ENCODE assay signal across 12 cellular contexts in genomic region chr2:104658840-104659591, GRCh38.
A peak's percentile ranks its signal among the peaks of the same experiment; 100 is the strongest.
DNase-seq lines count a peak whose midpoint lies in the region; ATAC-seq, FAIRE-seq and TF ChIP-seq lines count a peak whose summit lies in the region.
"Had no signal": no experiment of that assay in that cellular context is flagged by ENCODE, and none has a peak within 500 bp of the region (broad histone marks: within the 10 kb centered on the region; RNA-seq: fewer than 3 reads in every experiment).

No MANE protein-coding gene starts in this region.

- TF ChIP-seq EP300 in HepG2 (IDR thresholded peaks at IDR 0.05; ENCODE audit: low read depth in 2 of 2, low read length in 2 of 2) (no peak), HepG2 (CRISPR knock-in tag; IDR thresholded peaks at IDR 0.05; ENCODE audit: borderline replicate concordance) (no peak)

- H3K27me3 ChIP-seq in HepG2 (ENCODE audit: control insufficient read depth in 1 of 2, insufficient read depth in 2 of 2, low read length in 2 of 2) (peaks cover 0 to 28% of the 10 kb centered on the region in 2 experiments; a peak in 4 of 5 replicates), smooth muscle cell (ENCODE audit: low read depth) (peaks cover 48% of the 10 kb centered on the region)

- CTCF ChIA-PET in HepG2 (lab: Yijun Ruan, JAX; ENCODE audit: low intra/inter-chr PET ratio, low total read pairs), result no interaction called here
- CTCF ChIA-PET in activated naive CD4-positive, alpha-beta T cell treated with anti-CD3 and anti-CD28 coated beads, Interleukin-2, amount 10 ng/mL, durations not matched to agents 7 days and 5 days (lab: Charles Lee), result no interaction called here

- H2AFZ ChIP-seq in HepG2 (ENCODE audit: low read length) (no peak overlapping the region), smooth muscle cell (ENCODE audit: low read depth) (peak overlapping the region; percentile 85)

- FAIRE-seq in HepG2 (lab: Jason Lieb, UNC), result no peak
- FAIRE-seq: endothelial cell of umbilical vein had no signal

- H3K4me1 ChIP-seq in HepG2 (ENCODE audit: insufficient read depth, low read length), result no peaks in the 10 kb centered on the region
- H3K4me1 ChIP-seq in smooth muscle cell (ENCODE audit: low read depth), result peaks cover 17% of the 10 kb centered on the region

- H3K79me2 ChIP-seq in HepG2 (ENCODE audit: insufficient read depth, low read length), result no peaks in the 10 kb centered on the region
- no peaks in the 10 kb centered on the region for H3K79me2 ChIP-seq in smooth muscle cell (ENCODE audit: low read depth)

- H3K27ac ChIP-seq in HepG2 (ENCODE audit: extremely low read length, insufficient read depth, low read length) (no peak overlapping the region), smooth muscle cell (ENCODE audit: low read depth) (no peak overlapping the region)

- BruUV-seq in HepG2 (replicated peaks; lab: Mats Ljungman, UMichigan), result no TSS peak

- H3K4me3 ChIP-seq in epithelial cell of proximal tubule (ENCODE audit: low read depth, low read length) (peak overlapping the region; percentile 35), HepG2 (replicated peaks in 1 of 3; ENCODE audit: insufficient read depth in 1 of 3, low read depth in 2 of 3, low read length in 3 of 3) (no peak overlapping the region), smooth muscle cell (peak overlapping the region; percentile 57)

- WGBS in HepG2 (ENCODE audit: low lambda C conversion rate), result 36% methylated on average over 53 of the region's 53 CpGs
- 9% methylated on average over 48 of the region's 53 CpGs for WGBS in smooth muscle cell (ENCODE audit: low lambda C conversion rate)

- no peak overlapping the region for H3K27ac Mint-ChIP-seq in activated T-helper 1 cell treated with anti-CD3 and anti-CD28 coated beads, Interleukin-12 subunit alpha, Interleukin-12 subunit beta, Interleukin-2, Interleukin-4 antibody, amounts not matched to agents 30 ng/mL and 10 ng/mL and 1 ng/mL, durations not matched to agents 14 hours and 24 hours and 36 hours
- no peak overlapping the region for H3K27ac Mint-ChIP-seq in activated naive CD4-positive, alpha-beta T cell treated with anti-CD3 and anti-CD28 coated beads, Interleukin-2, amount 10 ng/mL, durations not matched to agents 7 days and 5 days

- in situ Hi-C loops in HepG2 (cut with HindIII; ENCODE audit: extremely low pct_ligation_motif_present, low pct_unique_long_range_greater_than_20kb), result no loop called here

- POLR2A ChIA-PET in HepG2 (lab: Yijun Ruan, JAX), result no interaction called here

- TF ChIP-seq CTCF in epithelial cell of proximal tubule (conservative IDR thresholded peaks at IDR 0.05; ENCODE audit: low read depth, low read length) (no peak), HepG2 (CRISPR knock-in tag; IDR thresholded peaks at IDR 0.05) (no peak), smooth muscle cell (IDR thresholded peaks at IDR 0.05; ENCODE audit: borderline replicate concordance, insufficient read depth, poor library complexity, severe bottlenecking) (no peak)

- no peak overlapping the region for H3K9ac ChIP-seq in HepG2 (ENCODE audit: insufficient read depth, low read depth, low read length)
- peak overlapping the region; percentile 26 for H3K9ac ChIP-seq in smooth muscle cell (ENCODE audit: low read depth)

- H3K27me3 Mint-ChIP-seq in activated T-helper 1 cell treated with anti-CD3 and anti-CD28 coated beads, Interleukin-12 subunit alpha, Interleukin-12 subunit beta, Interleukin-2, Interleukin-4 antibody, amounts not matched to agents 30 ng/mL and 10 ng/mL and 1 ng/mL, durations not matched to agents 14 hours and 24 hours and 36 hours (ENCODE audit: insufficient read depth), result peaks cover 20% of the 10 kb centered on the region
- peaks cover 47% of the 10 kb centered on the region for H3K27me3 Mint-ChIP-seq in activated naive CD4-positive, alpha-beta T cell treated with anti-CD3 and anti-CD28 coated beads, Interleukin-2, amount 10 ng/mL, durations not matched to agents 7 days and 5 days

- no peaks in the 10 kb centered on the region for H3F3A ChIP-seq in smooth muscle cell (ENCODE audit: low read depth)

- H3K9me3 Mint-ChIP-seq in activated T-helper 1 cell treated with anti-CD3 and anti-CD28 coated beads, Interleukin-12 subunit alpha, Interleukin-12 subunit beta, Interleukin-2, Interleukin-4 antibody, amounts not matched to agents 30 ng/mL and 10 ng/mL and 1 ng/mL, durations not matched to agents 14 hours and 24 hours and 36 hours, result no peaks in the 10 kb centered on the region
- H3K9me3 Mint-ChIP-seq in activated naive CD4-positive, alpha-beta T cell treated with anti-CD3 and anti-CD28 coated beads, Interleukin-2, amount 10 ng/mL, durations not matched to agents 7 days and 5 days, result no peaks in the 10 kb centered on the region

- TF ChIP-seq POLR2A in HepG2 (IDR thresholded peaks at IDR 0.05; ENCODE audit: insufficient read depth in 1 of 2, low read depth in 2 of 2, low read length in 2 of 2), result no peak

- ATAC-seq in HepG2, result peak; percentile 58
- ATAC-seq: left colon had no signal

- intact Hi-C loops in HepG2 (cut with micrococcal nuclease; ENCODE audit: unreplicated experiment), result no loop called here
- intact Hi-C loops in activated T-helper 1 cell treated with anti-CD3 and anti-CD28 coated beads, Interleukin-12 subunit alpha, Interleukin-12 subunit beta, Interleukin-2, Interleukin-4 antibody, amounts not matched to agents 30 ng/mL and 10 ng/mL and 1 ng/mL, durations not matched to agents 14 hours and 24 hours and 36 hours (cut with micrococcal nuclease), result no loop called here

- peaks cover 10% of the 10 kb centered on the region for H3K4me1 Mint-ChIP-seq in activated T-helper 1 cell treated with anti-CD3 and anti-CD28 coated beads, Interleukin-12 subunit alpha, Interleukin-12 subunit beta, Interleukin-2, Interleukin-4 antibody, amounts not matched to agents 30 ng/mL and 10 ng/mL and 1 ng/mL, durations not matched to agents 14 hours and 24 hours and 36 hours (ENCODE audit: low read depth)
- peaks cover 10% of the 10 kb centered on the region for H3K4me1 Mint-ChIP-seq in activated naive CD4-positive, alpha-beta T cell treated with anti-CD3 and anti-CD28 coated beads, Interleukin-2, amount 10 ng/mL, durations not matched to agents 7 days and 5 days

- H3K4me3 Mint-ChIP-seq in activated T-helper 1 cell treated with anti-CD3 and anti-CD28 coated beads, Interleukin-12 subunit alpha, Interleukin-12 subunit beta, Interleukin-2, Interleukin-4 antibody, amounts not matched to agents 30 ng/mL and 10 ng/mL and 1 ng/mL, durations not matched to agents 14 hours and 24 hours and 36 hours, result no peak overlapping the region
- no peak overlapping the region for H3K4me3 Mint-ChIP-seq in activated naive CD4-positive, alpha-beta T cell treated with anti-CD3 and anti-CD28 coated beads, Interleukin-2, amount 10 ng/mL, durations not matched to agents 7 days and 5 days

- TF ChIP-seq RAD21 in HepG2 (CRISPR knock-in tag; IDR thresholded peaks at IDR 0.05), result no peak

- DNase-seq in M059J (ENCODE audit: low read depth), result peak; percentile 0
- no peak for DNase-seq in epithelial cell of proximal tubule (ENCODE audit: low read depth)
- DNase-seq in HepG2 (ENCODE audit: low spot score), result no peak
- no peak for DNase-seq in smooth muscle cell (lab: John Stamatoyannopoulos, UW; ENCODE audit: unreplicated experiment)
- no peak for DNase-seq in HT-29 (ENCODE audit: low spot score)
- no peak for DNase-seq in cerebellar cortex (ENCODE audit: low spot score)
- no peak for DNase-seq in activated T-helper 1 cell treated with anti-CD3 and anti-CD28 coated beads, Interleukin-12 subunit alpha, Interleukin-12 subunit beta, Interleukin-2, Interleukin-4 antibody, amounts not matched to agents 30 ng/mL and 10 ng/mL and 1 ng/mL, durations not matched to agents 14 hours and 24 hours and 36 hours (ENCODE audit: low spot score)
- no peak for DNase-seq in activated naive CD4-positive, alpha-beta T cell treated with anti-CD3 and anti-CD28 coated beads, Interleukin-2, amount 10 ng/mL, durations not matched to agents 7 days and 5 days
- DNase-seq: activated CD4-positive, CD25-positive, alpha-beta regulatory T cell; NCI-H2171 had no signal

- H3K4me2 ChIP-seq in HepG2 (ENCODE audit: low read depth, low read length), result no peak overlapping the region
- H3K4me2 ChIP-seq in smooth muscle cell, result peak overlapping the region; percentile 87

- H3K36me3 ChIP-seq in HepG2 (replicated peaks in 1 of 2; ENCODE audit: control insufficient read depth in 1 of 2, insufficient read depth in 2 of 2, low read length in 2 of 2) (no peaks in the 10 kb centered on the region), smooth muscle cell (ENCODE audit: low read depth) (no peaks in the 10 kb centered on the region)

- no peaks in the 10 kb centered on the region for H3K36me3 Mint-ChIP-seq in activated T-helper 1 cell treated with anti-CD3 and anti-CD28 coated beads, Interleukin-12 subunit alpha, Interleukin-12 subunit beta, Interleukin-2, Interleukin-4 antibody, amounts not matched to agents 30 ng/mL and 10 ng/mL and 1 ng/mL, durations not matched to agents 14 hours and 24 hours and 36 hours (ENCODE audit: low read depth)
- H3K36me3 Mint-ChIP-seq in activated naive CD4-positive, alpha-beta T cell treated with anti-CD3 and anti-CD28 coated beads, Interleukin-2, amount 10 ng/mL, durations not matched to agents 7 days and 5 days, result no peaks in the 10 kb centered on the region

- H4K20me1 ChIP-seq in HepG2 (ENCODE audit: insufficient read depth, low read length), result no peaks in the 10 kb centered on the region
- no peaks in the 10 kb centered on the region for H4K20me1 ChIP-seq in smooth muscle cell (ENCODE audit: low read depth)

- H3K9me3 ChIP-seq in HepG2 (ENCODE audit: low read length) (no peaks in the 10 kb centered on the region), smooth muscle cell (replicated peaks; ENCODE audit: low read depth) (no peaks in the 10 kb centered on the region)

TF ChIP-seq in HepG2, 621 proteins besides CTCF, POLR2A, EP300 and RAD21 (continues in another document):
- TF ChIP-seq WIZ (CRISPR knock-in tag; IDR thresholded peaks at IDR 0.05) (no peak), ZFX (CRISPR knock-in tag; IDR thresholded peaks at IDR 0.05; ENCODE audit: low read depth) (0 out of 2 replicates have a peak, but pooled peaks have one; percentile 1)

Comparison
In these comparisons a context has a peak if more than half of its experiments do, and no peak if none do; other contexts are left out.
1. H3K4me3 ChIP-seq: peak in epithelial cell of proximal tubule (single experiment) and smooth muscle cell (single experiment); none in HepG2 (0 of 3).